22 cellular contexts compared by ENCODE assay signal in genomic region chr22:47616396-47617020, GRCh38.
DNase-seq lines count a peak whose midpoint lies in the region; ATAC-seq and TF ChIP-seq lines count a peak whose summit lies in the region.
"Had no signal": no experiment of that assay in that cellular context is flagged by ENCODE, and none has a peak within 500 bp of the region (broad histone marks: within the 10 kb centered on the region; RNA-seq: fewer than 3 reads in every experiment).

No MANE protein-coding gene starts in this region.

- H4K20me1 ChIP-seq in smooth muscle cell (ENCODE audit: low read depth) = no peaks in the 10 kb centered on the region

- no peak overlapping the region for H2AFZ ChIP-seq in smooth muscle cell (ENCODE audit: low read depth)
- H2AFZ ChIP-seq: GM23338 had no signal

- no peaks in the 10 kb centered on the region for H3F3A ChIP-seq in smooth muscle cell (ENCODE audit: low read depth)

- H3K9me3 Mint-ChIP-seq in osteocyte (ENCODE audit: unreplicated experiment) = peaks cover 20% of the 10 kb centered on the region
- no peaks in the 10 kb centered on the region for H3K9me3 Mint-ChIP-seq in type B pancreatic cell

- H3K9ac ChIP-seq in smooth muscle cell (ENCODE audit: low read depth) = no peak overlapping the region

- H3K36me3 Mint-ChIP-seq in osteocyte (ENCODE audit: unreplicated experiment) = no peaks in the 10 kb centered on the region
- no peaks in the 10 kb centered on the region for H3K36me3 Mint-ChIP-seq in type B pancreatic cell
- H3K36me3 Mint-ChIP-seq: CD8-positive, alpha-beta memory T cell had no signal

- H3K4me1 Mint-ChIP-seq in osteocyte (ENCODE audit: unreplicated experiment) = no peaks in the 10 kb centered on the region
- no peaks in the 10 kb centered on the region for H3K4me1 Mint-ChIP-seq in type B pancreatic cell (ENCODE audit: unreplicated experiment)
- H3K4me1 Mint-ChIP-seq: CD8-positive, alpha-beta memory T cell; GM23338 had no signal

- no peaks in the 10 kb centered on the region for H3K36me3 ChIP-seq in Peyer's patch
- H3K36me3 ChIP-seq in smooth muscle cell (ENCODE audit: low read depth) = no peaks in the 10 kb centered on the region
- H3K36me3 ChIP-seq: SJCRH30 had no signal

- no peak overlapping the region for H3K4me3 Mint-ChIP-seq in osteocyte (ENCODE audit: unreplicated experiment)
- no peak overlapping the region for H3K4me3 Mint-ChIP-seq in type B pancreatic cell
- H3K4me3 Mint-ChIP-seq: CD8-positive, alpha-beta memory T cell; GM23338 had no signal

- DNase-seq in Peyer's patch (peak in 2 of 3 donors; percentile 25 to 43), ecto neural progenitor cell (ENCODE audit: low spot score) (peak; percentile 16), osteocyte (ENCODE audit: extremely low spot score, unreplicated experiment) (peak; percentile 73), type B pancreatic cell (ENCODE audit: extremely low spot score, unreplicated experiment) (peak; percentile 45), smooth muscle cell (lab: John Stamatoyannopoulos, UW; ENCODE audit: unreplicated experiment) (no peak), anterior cingulate cortex (lab: John Stamatoyannopoulos, UW) (no peak)
- DNase-seq: C1 segment of cervical spinal cord; Calu3; CD8-positive, alpha-beta memory T cell; DMS153; Karpas-422; MV-4-11; NCI-H1105 treated with DMSO at 0.1 percent for 48 hours; NCI-H2029 treated with DMSO at 0.1 percent for 48 hours; NCI-H226; NCI-H524; NCI-H82; SJCRH30 had no signal

- H3K27ac Mint-ChIP-seq in osteocyte (ENCODE audit: unreplicated experiment) (no peak overlapping the region), type B pancreatic cell (no peak overlapping the region)
- H3K27ac Mint-ChIP-seq: GM23338 had no signal

- no peaks in the 10 kb centered on the region for H3K4me1 ChIP-seq in Peyer's patch
- H3K4me1 ChIP-seq in smooth muscle cell (ENCODE audit: low read depth) = no peaks in the 10 kb centered on the region
- H3K4me1 ChIP-seq: SJCRH30 had no signal

- no peak for TF ChIP-seq POLR2A in Peyer's patch (IDR thresholded peaks at IDR 0.05)

- no peak for ATAC-seq in HG02938 (IDR thresholded peaks at IDR 0.05; ENCODE audit: unreplicated experiment)
- ATAC-seq: GM23338, HCT116, Panc1 had no signal

- H3K9me3 ChIP-seq in Peyer's patch (no peaks in the 10 kb centered on the region), smooth muscle cell (replicated peaks; ENCODE audit: low read depth) (peaks cover 2% of the 10 kb centered on the region)
- H3K9me3 ChIP-seq: SJCRH30 had no signal

- WGBS in smooth muscle cell (ENCODE audit: low lambda C conversion rate) = 88% methylated on average over 11 of the region's 11 CpGs

- TF ChIP-seq CTCF in Peyer's patch (IDR thresholded peaks at IDR 0.05) (no peak), osteocyte (IDR thresholded peaks at IDR 0.05) (no peak), type B pancreatic cell (conservative IDR thresholded peaks at IDR 0.05) (no peak), smooth muscle cell (IDR thresholded peaks at IDR 0.05; ENCODE audit: borderline replicate concordance, insufficient read depth, poor library complexity, severe bottlenecking) (no peak)

- H3K27ac ChIP-seq in Peyer's patch = no peak overlapping the region
- no peak overlapping the region for H3K27ac ChIP-seq in smooth muscle cell (ENCODE audit: low read depth)
- H3K27ac ChIP-seq: SJCRH30 had no signal

- no peak overlapping the region for H3K4me2 ChIP-seq in smooth muscle cell
- H3K4me2 ChIP-seq: GM23338 had no signal

- H3K79me2 ChIP-seq in smooth muscle cell (ENCODE audit: low read depth) = no peaks in the 10 kb centered on the region

- no peak overlapping the region for H3K4me3 ChIP-seq in Peyer's patch
- no peak overlapping the region for H3K4me3 ChIP-seq in smooth muscle cell
- H3K4me3 ChIP-seq: GM23338, SJCRH30 had no signal

- H3K27me3 ChIP-seq in Peyer's patch (no peaks in the 10 kb centered on the region), smooth muscle cell (ENCODE audit: low read depth) (no peaks in the 10 kb centered on the region)

- no peaks in the 10 kb centered on the region for H3K27me3 Mint-ChIP-seq in osteocyte (ENCODE audit: unreplicated experiment)
- H3K27me3 Mint-ChIP-seq in type B pancreatic cell = no peaks in the 10 kb centered on the region

Comparison
In these comparisons a context has a peak if more than half of its experiments do, and no peak if none do; other contexts are left out.
1. DNase-seq: peak in Peyer's patch (2 of 3), ecto neural progenitor cell (single experiment), osteocyte (single experiment) and type B pancreatic cell (single experiment); none in smooth muscle cell (single experiment) and anterior cingulate cortex (0 of 58).